1 cellular context compared by ENCODE assay signal in genomic region chr17:31266042-31266441, GRCh38.
TF ChIP-seq lines count a peak whose summit lies in the region.

No MANE protein-coding gene starts in this region.

TF ChIP-seq in HepG2, 621 proteins besides CTCF, POLR2A, EP300 and RAD21:
- TF ChIP-seq ZNF816 (CRISPR knock-in tag; IDR thresholded peaks at IDR 0.05; ENCODE audit: borderline replicate concordance) (no peak), ZNF407 (CRISPR knock-in tag; IDR thresholded peaks at IDR 0.05; ENCODE audit: not compliant biosample characterization) (no peak), SCMH1 (CRISPR knock-in tag; IDR thresholded peaks at IDR 0.05; ENCODE audit: borderline replicate concordance) (no peak), ZNF468 (CRISPR knock-in tag; IDR thresholded peaks at IDR 0.05) (no peak), ZNF546 (CRISPR knock-in tag; conservative IDR thresholded peaks at IDR 0.05) (no peak), PRMT3 (CRISPR knock-in tag; IDR thresholded peaks at IDR 0.05; ENCODE audit: borderline replicate concordance, low read depth) (no peak), ARID3A (IDR thresholded peaks at IDR 0.05; ENCODE audit: low read depth, low read length) (no peak), ISX (CRISPR knock-in tag; conservative IDR thresholded peaks at IDR 0.05) (no peak)
